Comparison of ENCODE assay signal across 1 cellular context in the genomic region with DNA sequence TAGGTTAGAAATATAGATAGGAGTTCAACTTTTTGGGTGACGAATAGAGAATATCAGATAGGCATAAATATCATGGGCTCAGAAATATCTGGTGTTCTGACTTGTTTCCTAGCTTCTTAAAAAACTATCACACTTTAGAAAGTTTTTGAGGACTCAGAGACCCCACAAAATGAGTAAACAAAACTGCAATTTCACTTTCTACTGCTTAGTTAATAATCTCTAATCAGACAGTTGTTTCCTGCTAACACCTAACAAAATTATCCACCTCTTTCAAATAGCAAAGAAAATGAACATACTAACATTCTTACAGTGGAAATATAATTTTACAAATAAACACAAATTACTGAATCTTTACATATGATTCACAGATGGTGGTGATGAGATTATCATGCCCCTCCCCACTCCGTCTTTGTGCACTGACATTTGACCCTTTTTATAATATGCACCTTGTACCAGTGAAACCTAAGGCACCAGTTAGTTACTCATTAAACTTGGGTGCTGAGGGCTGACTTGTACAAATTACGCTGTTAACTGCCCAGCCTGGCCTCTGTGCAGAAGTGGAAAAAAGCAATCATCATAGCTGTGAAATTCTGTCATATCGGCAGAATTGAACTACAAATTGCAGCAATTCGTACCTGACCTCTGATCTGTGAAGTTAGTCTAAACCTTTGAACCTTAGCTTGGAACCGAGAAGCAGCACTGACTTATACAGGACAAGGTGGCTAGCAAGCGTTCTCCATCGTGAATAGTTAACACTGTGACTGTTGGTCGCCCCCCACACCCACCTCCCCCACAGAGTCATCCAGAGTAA.
TF ChIP-seq lines count a peak whose summit lies in the region.

No MANE protein-coding gene starts in this region.

TF ChIP-seq in HepG2, 621 proteins besides CTCF, POLR2A, EP300 and RAD21 (continued from another document and continues in another):
- TF ChIP-seq, protein P1, sequence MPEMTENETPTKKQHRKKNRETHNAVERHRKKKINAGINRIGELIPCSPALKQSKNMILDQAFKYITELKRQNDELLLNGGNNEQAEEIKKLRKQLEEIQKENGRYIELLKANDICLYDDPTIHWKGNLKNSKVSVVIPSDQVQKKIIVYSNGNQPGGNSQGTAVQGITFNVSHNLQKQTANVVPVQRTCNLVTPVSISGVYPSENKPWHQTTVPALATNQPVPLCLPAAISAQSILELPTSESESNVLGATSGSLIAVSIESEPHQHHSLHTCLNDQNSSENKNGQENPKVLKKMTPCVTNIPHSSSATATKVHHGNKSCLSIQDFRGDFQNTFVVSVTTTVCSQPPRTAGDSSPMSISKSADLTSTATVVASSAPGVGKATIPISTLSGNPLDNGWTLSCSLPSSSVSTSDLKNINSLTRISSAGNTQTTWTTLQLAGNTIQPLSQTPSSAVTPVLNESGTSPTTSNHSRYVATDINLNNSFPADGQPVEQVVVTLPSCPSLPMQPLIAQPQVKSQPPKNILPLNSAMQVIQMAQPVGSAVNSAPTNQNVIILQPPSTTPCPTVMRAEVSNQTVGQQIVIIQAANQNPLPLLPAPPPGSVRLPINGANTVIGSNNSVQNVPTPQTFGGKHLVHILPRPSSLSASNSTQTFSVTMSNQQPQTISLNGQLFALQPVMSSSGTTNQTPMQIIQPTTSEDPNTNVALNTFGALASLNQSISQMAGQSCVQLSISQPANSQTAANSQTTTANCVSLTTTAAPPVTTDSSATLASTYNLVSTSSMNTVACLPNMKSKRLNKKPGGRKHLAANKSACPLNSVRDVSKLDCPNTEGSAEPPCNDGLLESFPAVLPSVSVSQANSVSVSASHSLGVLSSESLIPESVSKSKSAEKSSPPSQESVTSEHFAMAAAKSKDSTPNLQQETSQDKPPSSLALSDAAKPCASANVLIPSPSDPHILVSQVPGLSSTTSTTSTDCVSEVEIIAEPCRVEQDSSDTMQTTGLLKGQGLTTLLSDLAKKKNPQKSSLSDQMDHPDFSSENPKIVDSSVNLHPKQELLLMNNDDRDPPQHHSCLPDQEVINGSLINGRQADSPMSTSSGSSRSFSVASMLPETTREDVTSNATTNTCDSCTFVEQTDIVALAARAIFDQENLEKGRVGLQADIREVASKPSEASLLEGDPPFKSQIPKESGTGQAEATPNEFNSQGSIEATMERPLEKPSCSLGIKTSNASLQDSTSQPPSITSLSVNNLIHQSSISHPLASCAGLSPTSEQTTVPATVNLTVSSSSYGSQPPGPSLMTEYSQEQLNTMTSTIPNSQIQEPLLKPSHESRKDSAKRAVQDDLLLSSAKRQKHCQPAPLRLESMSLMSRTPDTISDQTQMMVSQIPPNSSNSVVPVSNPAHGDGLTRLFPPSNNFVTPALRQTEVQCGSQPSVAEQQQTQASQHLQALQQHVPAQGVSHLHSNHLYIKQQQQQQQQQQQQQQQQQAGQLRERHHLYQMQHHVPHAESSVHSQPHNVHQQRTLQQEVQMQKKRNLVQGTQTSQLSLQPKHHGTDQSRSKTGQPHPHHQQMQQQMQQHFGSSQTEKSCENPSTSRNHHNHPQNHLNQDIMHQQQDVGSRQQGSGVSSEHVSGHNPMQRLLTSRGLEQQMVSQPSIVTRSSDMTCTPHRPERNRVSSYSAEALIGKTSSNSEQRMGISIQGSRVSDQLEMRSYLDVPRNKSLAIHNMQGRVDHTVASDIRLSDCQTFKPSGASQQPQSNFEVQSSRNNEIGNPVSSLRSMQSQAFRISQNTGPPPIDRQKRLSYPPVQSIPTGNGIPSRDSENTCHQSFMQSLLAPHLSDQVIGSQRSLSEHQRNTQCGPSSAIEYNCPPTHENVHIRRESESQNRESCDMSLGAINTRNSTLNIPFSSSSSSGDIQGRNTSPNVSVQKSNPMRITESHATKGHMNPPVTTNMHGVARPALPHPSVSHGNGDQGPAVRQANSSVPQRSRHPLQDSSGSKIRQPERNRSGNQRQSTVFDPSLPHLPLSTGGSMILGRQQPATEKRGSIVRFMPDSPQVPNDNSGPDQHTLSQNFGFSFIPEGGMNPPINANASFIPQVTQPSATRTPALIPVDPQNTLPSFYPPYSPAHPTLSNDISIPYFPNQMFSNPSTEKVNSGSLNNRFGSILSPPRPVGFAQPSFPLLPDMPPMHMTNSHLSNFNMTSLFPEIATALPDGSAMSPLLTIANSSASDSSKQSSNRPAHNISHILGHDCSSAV (CRISPR knock-in tag; IDR thresholded peaks at IDR 0.05; ENCODE audit: borderline replicate concordance), result no peak
- TF ChIP-seq, protein P2, sequence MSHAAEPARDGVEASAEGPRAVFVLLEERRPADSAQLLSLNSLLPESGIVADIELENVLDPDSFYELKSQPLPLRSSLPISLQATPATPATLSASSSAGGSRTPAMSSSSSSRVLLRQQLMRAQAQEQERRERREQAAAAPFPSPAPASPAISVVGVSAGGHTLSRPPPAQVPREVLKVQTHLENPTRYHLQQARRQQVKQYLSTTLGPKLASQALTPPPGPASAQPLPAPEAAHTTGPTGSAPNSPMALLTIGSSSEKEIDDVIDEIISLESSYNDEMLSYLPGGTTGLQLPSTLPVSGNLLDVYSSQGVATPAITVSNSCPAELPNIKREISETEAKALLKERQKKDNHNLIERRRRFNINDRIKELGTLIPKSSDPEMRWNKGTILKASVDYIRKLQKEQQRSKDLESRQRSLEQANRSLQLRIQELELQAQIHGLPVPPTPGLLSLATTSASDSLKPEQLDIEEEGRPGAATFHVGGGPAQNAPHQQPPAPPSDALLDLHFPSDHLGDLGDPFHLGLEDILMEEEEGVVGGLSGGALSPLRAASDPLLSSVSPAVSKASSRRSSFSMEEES (CRISPR knock-in tag; IDR thresholded peaks at IDR 0.05), result 0 out of 2 replicates have a peak, but pooled peaks have one; percentile 26
- TF ChIP-seq KLF15 (CRISPR knock-in tag; IDR thresholded peaks at IDR 0.05; ENCODE audit: borderline replicate concordance) (no peak), MTF1 (CRISPR knock-in tag; IDR thresholded peaks at IDR 0.05) (no peak), FOSL2 (CRISPR knock-in tag; IDR thresholded peaks at IDR 0.05) (peak; percentile 80), ZNF101 (CRISPR knock-in tag; IDR thresholded peaks at IDR 0.05; ENCODE audit: borderline replicate concordance, low read depth) (no peak), ZNF460 (CRISPR knock-in tag; IDR thresholded peaks at IDR 0.05; ENCODE audit: borderline replicate concordance) (no peak), ZSCAN9 (CRISPR knock-in tag; IDR thresholded peaks at IDR 0.05; ENCODE audit: borderline replicate concordance) (no peak), RAD51 (IDR thresholded peaks at IDR 0.05; ENCODE audit: borderline replicate concordance) (no peak), TP53 (CRISPR knock-in tag; conservative IDR thresholded peaks at IDR 0.05) (no peak), ZNF883 (CRISPR knock-in tag; IDR thresholded peaks at IDR 0.05; ENCODE audit: not compliant biosample characterization) (no peak), ZNF264 (CRISPR knock-in tag; IDR thresholded peaks at IDR 0.05) (no peak), ZNF841 (CRISPR knock-in tag; IDR thresholded peaks at IDR 0.05; ENCODE audit: borderline replicate concordance) (no peak), ZNF331 (CRISPR knock-in tag; IDR thresholded peaks at IDR 0.05) (peak; percentile 82; the same call in 1 of the 2 replicates), SALL2 (CRISPR knock-in tag; IDR thresholded peaks at IDR 0.05) (peak; percentile 56; the same call in 1 of the 2 replicates), ZFP36L2 (CRISPR knock-in tag; IDR thresholded peaks at IDR 0.05) (no peak), HNRNPH1 (optimal IDR thresholded peaks at IDR 0.05; ENCODE audit: low read depth, low read length) (no peak), U2AF2 (IDR thresholded peaks at IDR 0.05; ENCODE audit: low read depth, low read length) (no peak), TBX3 (IDR thresholded peaks at IDR 0.05; ENCODE audit: borderline replicate concordance) (peak; percentile 93; the same call in 1 of the 2 replicates), CEBPB (IDR thresholded peaks at IDR 0.05; ENCODE audit: borderline replicate concordance, low read depth, low read length) (peak; percentile 82), ZKSCAN5 (CRISPR knock-in tag; IDR thresholded peaks at IDR 0.05) (no peak), REXO4 (CRISPR knock-in tag; IDR thresholded peaks at IDR 0.05; ENCODE audit: borderline replicate concordance) (no peak), ZFP36L1 (CRISPR knock-in tag; IDR thresholded peaks at IDR 0.05) (0 out of 2 replicates have a peak, but pooled peaks have one; percentile 38)
- TF ChIP-seq, protein P3, sequence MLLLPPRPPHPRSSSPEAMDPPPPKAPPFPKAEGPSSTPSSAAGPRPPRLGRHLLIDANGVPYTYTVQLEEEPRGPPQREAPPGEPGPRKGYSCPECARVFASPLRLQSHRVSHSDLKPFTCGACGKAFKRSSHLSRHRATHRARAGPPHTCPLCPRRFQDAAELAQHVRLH (CRISPR knock-in tag; IDR thresholded peaks at IDR 0.05; ENCODE audit: borderline replicate concordance, low read depth), result no peak
- TF ChIP-seq, protein P4, sequence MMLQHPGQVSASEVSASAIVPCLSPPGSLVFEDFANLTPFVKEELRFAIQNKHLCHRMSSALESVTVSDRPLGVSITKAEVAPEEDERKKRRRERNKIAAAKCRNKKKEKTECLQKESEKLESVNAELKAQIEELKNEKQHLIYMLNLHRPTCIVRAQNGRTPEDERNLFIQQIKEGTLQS (CRISPR knock-in tag; IDR thresholded peaks at IDR 0.05), result no peak
- TF ChIP-seq, protein P5, sequence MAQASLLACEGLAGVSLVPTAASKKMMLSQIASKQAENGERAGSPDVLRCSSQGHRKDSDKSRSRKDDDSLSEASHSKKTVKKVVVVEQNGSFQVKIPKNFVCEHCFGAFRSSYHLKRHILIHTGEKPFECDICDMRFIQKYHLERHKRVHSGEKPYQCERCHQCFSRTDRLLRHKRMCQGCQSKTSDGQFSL (CRISPR knock-in tag; IDR thresholded peaks at IDR 0.05), result no peak
- TF ChIP-seq, protein P6, sequence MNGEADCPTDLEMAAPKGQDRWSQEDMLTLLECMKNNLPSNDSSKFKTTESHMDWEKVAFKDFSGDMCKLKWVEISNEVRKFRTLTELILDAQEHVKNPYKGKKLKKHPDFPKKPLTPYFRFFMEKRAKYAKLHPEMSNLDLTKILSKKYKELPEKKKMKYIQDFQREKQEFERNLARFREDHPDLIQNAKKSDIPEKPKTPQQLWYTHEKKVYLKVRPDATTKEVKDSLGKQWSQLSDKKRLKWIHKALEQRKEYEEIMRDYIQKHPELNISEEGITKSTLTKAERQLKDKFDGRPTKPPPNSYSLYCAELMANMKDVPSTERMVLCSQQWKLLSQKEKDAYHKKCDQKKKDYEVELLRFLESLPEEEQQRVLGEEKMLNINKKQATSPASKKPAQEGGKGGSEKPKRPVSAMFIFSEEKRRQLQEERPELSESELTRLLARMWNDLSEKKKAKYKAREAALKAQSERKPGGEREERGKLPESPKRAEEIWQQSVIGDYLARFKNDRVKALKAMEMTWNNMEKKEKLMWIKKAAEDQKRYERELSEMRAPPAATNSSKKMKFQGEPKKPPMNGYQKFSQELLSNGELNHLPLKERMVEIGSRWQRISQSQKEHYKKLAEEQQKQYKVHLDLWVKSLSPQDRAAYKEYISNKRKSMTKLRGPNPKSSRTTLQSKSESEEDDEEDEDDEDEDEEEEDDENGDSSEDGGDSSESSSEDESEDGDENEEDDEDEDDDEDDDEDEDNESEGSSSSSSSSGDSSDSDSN (CRISPR knock-in tag; IDR thresholded peaks at IDR 0.05), result no peak
- TF ChIP-seq, protein P7, sequence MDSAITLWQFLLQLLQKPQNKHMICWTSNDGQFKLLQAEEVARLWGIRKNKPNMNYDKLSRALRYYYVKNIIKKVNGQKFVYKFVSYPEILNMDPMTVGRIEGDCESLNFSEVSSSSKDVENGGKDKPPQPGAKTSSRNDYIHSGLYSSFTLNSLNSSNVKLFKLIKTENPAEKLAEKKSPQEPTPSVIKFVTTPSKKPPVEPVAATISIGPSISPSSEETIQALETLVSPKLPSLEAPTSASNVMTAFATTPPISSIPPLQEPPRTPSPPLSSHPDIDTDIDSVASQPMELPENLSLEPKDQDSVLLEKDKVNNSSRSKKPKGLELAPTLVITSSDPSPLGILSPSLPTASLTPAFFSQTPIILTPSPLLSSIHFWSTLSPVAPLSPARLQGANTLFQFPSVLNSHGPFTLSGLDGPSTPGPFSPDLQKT (CRISPR knock-in tag; IDR thresholded peaks at IDR 0.05; ENCODE audit: borderline replicate concordance), result no peak
- TF ChIP-seq, protein P8, sequence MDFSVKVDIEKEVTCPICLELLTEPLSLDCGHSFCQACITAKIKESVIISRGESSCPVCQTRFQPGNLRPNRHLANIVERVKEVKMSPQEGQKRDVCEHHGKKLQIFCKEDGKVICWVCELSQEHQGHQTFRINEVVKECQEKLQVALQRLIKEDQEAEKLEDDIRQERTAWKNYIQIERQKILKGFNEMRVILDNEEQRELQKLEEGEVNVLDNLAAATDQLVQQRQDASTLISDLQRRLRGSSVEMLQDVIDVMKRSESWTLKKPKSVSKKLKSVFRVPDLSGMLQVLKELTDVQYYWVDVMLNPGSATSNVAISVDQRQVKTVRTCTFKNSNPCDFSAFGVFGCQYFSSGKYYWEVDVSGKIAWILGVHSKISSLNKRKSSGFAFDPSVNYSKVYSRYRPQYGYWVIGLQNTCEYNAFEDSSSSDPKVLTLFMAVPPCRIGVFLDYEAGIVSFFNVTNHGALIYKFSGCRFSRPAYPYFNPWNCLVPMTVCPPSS (IDR thresholded peaks at IDR 0.05), result no peak
- TF ChIP-seq, protein P9, sequence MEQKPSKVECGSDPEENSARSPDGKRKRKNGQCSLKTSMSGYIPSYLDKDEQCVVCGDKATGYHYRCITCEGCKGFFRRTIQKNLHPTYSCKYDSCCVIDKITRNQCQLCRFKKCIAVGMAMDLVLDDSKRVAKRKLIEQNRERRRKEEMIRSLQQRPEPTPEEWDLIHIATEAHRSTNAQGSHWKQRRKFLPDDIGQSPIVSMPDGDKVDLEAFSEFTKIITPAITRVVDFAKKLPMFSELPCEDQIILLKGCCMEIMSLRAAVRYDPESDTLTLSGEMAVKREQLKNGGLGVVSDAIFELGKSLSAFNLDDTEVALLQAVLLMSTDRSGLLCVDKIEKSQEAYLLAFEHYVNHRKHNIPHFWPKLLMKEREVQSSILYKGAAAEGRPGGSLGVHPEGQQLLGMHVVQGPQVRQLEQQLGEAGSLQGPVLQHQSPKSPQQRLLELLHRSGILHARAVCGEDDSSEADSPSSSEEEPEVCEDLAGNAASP (CRISPR knock-in tag; IDR thresholded peaks at IDR 0.05; ENCODE audit: borderline replicate concordance), result no peak
- TF ChIP-seq, protein P10, sequence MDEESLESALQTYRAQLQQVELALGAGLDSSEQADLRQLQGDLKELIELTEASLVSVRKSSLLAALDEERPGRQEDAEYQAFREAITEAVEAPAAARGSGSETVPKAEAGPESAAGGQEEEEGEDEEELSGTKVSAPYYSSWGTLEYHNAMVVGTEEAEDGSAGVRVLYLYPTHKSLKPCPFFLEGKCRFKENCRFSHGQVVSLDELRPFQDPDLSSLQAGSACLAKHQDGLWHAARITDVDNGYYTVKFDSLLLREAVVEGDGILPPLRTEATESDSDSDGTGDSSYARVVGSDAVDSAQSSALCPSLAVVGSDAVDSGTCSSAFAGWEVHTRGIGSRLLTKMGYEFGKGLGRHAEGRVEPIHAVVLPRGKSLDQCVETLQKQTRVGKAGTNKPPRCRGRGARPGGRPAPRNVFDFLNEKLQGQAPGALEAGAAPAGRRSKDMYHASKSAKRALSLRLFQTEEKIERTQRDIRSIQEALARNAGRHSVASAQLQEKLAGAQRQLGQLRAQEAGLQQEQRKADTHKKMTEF (CRISPR knock-in tag; IDR thresholded peaks at IDR 0.05), result peak; percentile 91
- TF ChIP-seq, protein P11, sequence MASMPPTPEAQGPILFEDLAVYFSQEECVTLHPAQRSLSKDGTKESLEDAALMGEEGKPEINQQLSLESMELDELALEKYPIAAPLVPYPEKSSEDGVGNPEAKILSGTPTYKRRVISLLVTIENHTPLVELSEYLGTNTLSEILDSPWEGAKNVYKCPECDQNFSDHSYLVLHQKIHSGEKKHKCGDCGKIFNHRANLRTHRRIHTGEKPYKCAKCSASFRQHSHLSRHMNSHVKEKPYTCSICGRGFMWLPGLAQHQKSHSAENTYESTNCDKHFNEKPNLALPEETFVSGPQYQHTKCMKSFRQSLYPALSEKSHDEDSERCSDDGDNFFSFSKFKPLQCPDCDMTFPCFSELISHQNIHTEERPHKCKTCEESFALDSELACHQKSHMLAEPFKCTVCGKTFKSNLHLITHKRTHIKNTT (CRISPR knock-in tag; IDR thresholded peaks at IDR 0.05), result no peak
